In genomic region chr6:13812359-13812642, GRCh38 we compare ENCODE assay signal across 14 cellular contexts. TPM values are rescaled to one million over a fixed set of nuclear protein-coding genes. Genes with fewer than 3 reads are reported as not detected.
DNase-seq lines count a peak whose midpoint lies in the region; FAIRE-seq and TF ChIP-seq lines count a peak whose summit lies in the region.
"Had no signal": no experiment of that assay in that cellular context is flagged by ENCODE, and none has a peak within 500 bp of the region (broad histone marks: within the 10 kb centered on the region; RNA-seq: fewer than 3 reads in every experiment).

No MANE protein-coding gene starts in this region.

- H3K36me3 ChIP-seq in ACC112 (ENCODE audit: insufficient read depth, low read length), result peaks cover 8% of the 10 kb centered on the region; the same call in 1 of the 2 replicates
- H3K36me3 ChIP-seq in HUES6 (ENCODE audit: control insufficient read depth, insufficient read depth, low read length), result peaks cover 5% of the 10 kb centered on the region; the same call in 1 of the 2 replicates
- no peaks in the 10 kb centered on the region for H3K36me3 ChIP-seq in astrocyte (ENCODE audit: insufficient read depth, low read length)

- no peak overlapping the region for H3K14ac ChIP-seq in H9 (ENCODE audit: insufficient read depth, low read length)

- H2BK5ac ChIP-seq in H9 (ENCODE audit: insufficient read length, low read length), result no peak overlapping the region

- H3K4me1 ChIP-seq in ACC112 (ENCODE audit: control insufficient read depth, insufficient read depth, low read length, unreplicated experiment) (peaks cover 17% of the 10 kb centered on the region), HUES6 (ENCODE audit: control insufficient read depth, insufficient read depth, low read length) (peaks cover 16% of the 10 kb centered on the region; the same call in 1 of the 2 replicates), astrocyte (ENCODE audit: insufficient read depth, low read length) (peaks cover 6% of the 10 kb centered on the region), H9 (ENCODE audit: insufficient read depth, low read length) (peaks cover 2% of the 10 kb centered on the region; the same call in 1 of the 2 replicates)

- DNase-seq in astrocyte (ENCODE audit: low read depth) (no peak), HCEC 1CT (no peak), H9 (no peak), amniotic stem cell (lab: John Stamatoyannopoulos, UW) (no peak)
- DNase-seq in activated CD4-positive, alpha-beta memory T cell treated with anti-CD3 and anti-CD28 coated beads, Interleukin-2, amount 10 ng/mL, durations not matched to agents 7 days and 5 days, result no peak
- DNase-seq: DMS79; effector memory CD4-positive, alpha-beta T cell; MG63; stimulated activated CD4-positive, alpha-beta T cell treated with anti-CD3 and anti-CD28 coated beads, Interleukin-2, amount 100 ng/mL, for 24 hours had no signal

- no peaks in the 10 kb centered on the region for H3K79me1 ChIP-seq in H9 (ENCODE audit: insufficient read depth, low read depth, low read length, poor library complexity, severe bottlenecking)

- H3T11ph ChIP-seq in H9 (ENCODE audit: low read length), result no peak overlapping the region

- H3K4me2 ChIP-seq in astrocyte (ENCODE audit: low read length) (peak overlapping the region; percentile 97), H9 (ENCODE audit: insufficient read depth, insufficient read length, low read length) (no peak overlapping the region)

- no peak overlapping the region for H4K91ac ChIP-seq in H9 (ENCODE audit: insufficient read length, low read depth, low read length)

- peaks cover 5% of the 10 kb centered on the region for H3K4me1 Mint-ChIP-seq in astrocyte (ENCODE audit: low read depth, unreplicated experiment)
- H3K4me1 Mint-ChIP-seq in nephron, result peaks cover 33% of the 10 kb centered on the region
- H3K4me1 Mint-ChIP-seq in H9, result peaks cover 28 to 30% of the 10 kb centered on the region in 2 experiments
- peaks cover 36% of the 10 kb centered on the region for H3K4me1 Mint-ChIP-seq in activated CD4-positive, alpha-beta memory T cell treated with anti-CD3 and anti-CD28 coated beads, Interleukin-2, amount 10 ng/mL, durations not matched to agents 7 days and 5 days

- no peak overlapping the region for H3K18ac ChIP-seq in H9 (ENCODE audit: insufficient read length, low read depth, low read length)

- H3K27me3 Mint-ChIP-seq in astrocyte (ENCODE audit: low read depth, unreplicated experiment), result no peaks in the 10 kb centered on the region
- no peaks in the 10 kb centered on the region for H3K27me3 Mint-ChIP-seq in nephron (ENCODE audit: low read depth)
- H3K27me3 Mint-ChIP-seq in H9 (ENCODE audit: low read depth), result peaks cover 2% of the 10 kb centered on the region; the same call in 1 of the 2 replicates
- H3K27me3 Mint-ChIP-seq in activated CD4-positive, alpha-beta memory T cell treated with anti-CD3 and anti-CD28 coated beads, Interleukin-2, amount 10 ng/mL, durations not matched to agents 7 days and 5 days, result no peaks in the 10 kb centered on the region

- H3K9ac ChIP-seq in HUES6 (ENCODE audit: low read length) (no peak overlapping the region), astrocyte (ENCODE audit: low read length) (no peak overlapping the region), H9 (ENCODE audit: extremely low read depth, insufficient read length, low read length) (no peak overlapping the region)

- H3K9me3 ChIP-seq in HUES6 (ENCODE audit: control insufficient read depth, insufficient read depth, low read depth, low read length) (no peaks in the 10 kb centered on the region), astrocyte (ENCODE audit: insufficient read depth, low read depth, low read length) (no peaks in the 10 kb centered on the region), H9 (ENCODE audit: control insufficient read depth, low read depth, low read length) (no peaks in the 10 kb centered on the region)
- H3K9me3 ChIP-seq: MG63 had no signal

- no peaks in the 10 kb centered on the region for H3K27me3 ChIP-seq in ACC112 (ENCODE audit: insufficient read depth, low read length)
- H3K27me3 ChIP-seq in HUES6 (ENCODE audit: control insufficient read depth, insufficient read depth, low read length), result no peaks in the 10 kb centered on the region
- no peaks in the 10 kb centered on the region for H3K27me3 ChIP-seq in astrocyte (ENCODE audit: insufficient read depth, low read length)
- H3K27me3 ChIP-seq in H9 (ENCODE audit: insufficient read depth, low read length), result no peaks in the 10 kb centered on the region
- H3K27me3 ChIP-seq: MG63 had no signal

- H3K4ac ChIP-seq in H9 (ENCODE audit: low read depth, low read length), result no peak overlapping the region

- POLR2A ChIA-PET in activated CD4-positive, alpha-beta memory T cell treated with anti-CD3 and anti-CD28 coated beads, Interleukin-2, amount 10 ng/mL, durations not matched to agents 7 days and 5 days (lab: Charles Lee), result interaction anchor here (0.7 kb wide), 1 partner anchor 103 kb away, joined by 3 read pairs; no protein-coding TSS in a partner anchor

- H2BK120ac ChIP-seq in H9 (ENCODE audit: low read depth, low read length, poor library complexity, severe bottlenecking), result no peak overlapping the region

- peaks cover 3% of the 10 kb centered on the region for H3K23me2 ChIP-seq in H9 (ENCODE audit: insufficient read length, low read depth, low read length, poor library complexity, severe bottlenecking)

- WGBS in H9 (ENCODE audit: extremely low coverage, insufficient read length, low lambda C conversion rate), result no CpG with 5 or more reads among the region's 5 CpGs

- H2AFZ ChIP-seq in ACC112 (ENCODE audit: low read length, unreplicated experiment), result no peak overlapping the region
- H2AFZ ChIP-seq in astrocyte (ENCODE audit: low read depth, low read length), result no peak overlapping the region
- no peak overlapping the region for H2AFZ ChIP-seq in H9 (ENCODE audit: low read length)

- H3K36me3 Mint-ChIP-seq in astrocyte (ENCODE audit: low read depth, unreplicated experiment) (no peaks in the 10 kb centered on the region), nephron (ENCODE audit: low read depth) (peaks cover 12% of the 10 kb centered on the region), H9 (ENCODE audit: insufficient read depth in 1 of 3, low read depth in 3 of 3) (peaks cover 0 to 8% (median 6%) of the 10 kb centered on the region in 3 experiments; a peak in 2 of 7 replicates)
- H3K36me3 Mint-ChIP-seq in activated CD4-positive, alpha-beta memory T cell treated with anti-CD3 and anti-CD28 coated beads, Interleukin-2, amount 10 ng/mL, durations not matched to agents 7 days and 5 days (ENCODE audit: low read depth), result peaks cover 9% of the 10 kb centered on the region

- FAIRE-seq in astrocyte (lab: Jason Lieb, UNC), result no peak
- FAIRE-seq: frontal cortex, urothelium cell line had no signal

- no peaks in the 10 kb centered on the region for H3K9me3 Mint-ChIP-seq in astrocyte (ENCODE audit: unreplicated experiment)
- no peaks in the 10 kb centered on the region for H3K9me3 Mint-ChIP-seq in nephron
- H3K9me3 Mint-ChIP-seq in H9, result no peaks in the 10 kb centered on the region
- H3K9me3 Mint-ChIP-seq in activated CD4-positive, alpha-beta memory T cell treated with anti-CD3 and anti-CD28 coated beads, Interleukin-2, amount 10 ng/mL, durations not matched to agents 7 days and 5 days, result no peaks in the 10 kb centered on the region

- CTCF ChIA-PET in activated CD4-positive, alpha-beta memory T cell treated with anti-CD3 and anti-CD28 coated beads, Interleukin-2, amount 10 ng/mL, durations not matched to agents 7 days and 5 days (lab: Charles Lee), result interaction anchor here (1.0 to 2.1 kb wide), 2 partner anchors 11 to 17 kb away, joined by 3 to 12 read pairs; no protein-coding TSS in a partner anchor

- no peak overlapping the region for H2BK20ac ChIP-seq in H9 (ENCODE audit: low read depth, low read length, poor library complexity, severe bottlenecking)

- no peak overlapping the region for H3K56ac ChIP-seq in H9 (ENCODE audit: insufficient read length, low read depth, low read length)

- H2AK5ac ChIP-seq in H9 (ENCODE audit: insufficient read length, low read length), result no peak overlapping the region

- H3K4me3 Mint-ChIP-seq in astrocyte (ENCODE audit: unreplicated experiment) (peak overlapping the region; percentile 1), nephron (peak overlapping the region; percentile 91 to 97 (median 96)), H9 (peak overlapping the region in 1 of 2 experiments; percentile 33; a peak in 1 of 5 replicates)
- no peak overlapping the region for H3K4me3 Mint-ChIP-seq in activated CD4-positive, alpha-beta memory T cell treated with anti-CD3 and anti-CD28 coated beads, Interleukin-2, amount 10 ng/mL, durations not matched to agents 7 days and 5 days

- H3K27ac Mint-ChIP-seq in astrocyte (ENCODE audit: unreplicated experiment) (no peak overlapping the region), nephron (peak overlapping the region in 1 of 3 experiments; percentile 96), H9 (no peak overlapping the region)
- no peak overlapping the region for H3K27ac Mint-ChIP-seq in activated CD4-positive, alpha-beta memory T cell treated with anti-CD3 and anti-CD28 coated beads, Interleukin-2, amount 10 ng/mL, durations not matched to agents 7 days and 5 days

- H3K4me3 ChIP-seq in ACC112 (ENCODE audit: low read depth, low read length) (0 out of 2 replicates have a peak overlapping the region, but pooled peaks have one; percentile 98), HUES6 (ENCODE audit: low read depth, low read length) (0 out of 2 replicates have a peak overlapping the region, but pooled peaks have one; percentile 61), astrocyte (ENCODE audit: insufficient read depth, low read depth, low read length) (no peak overlapping the region)

- H3K27ac ChIP-seq in ACC112 (ENCODE audit: low read depth, low read length) (no peak overlapping the region), HUES6 (ENCODE audit: low read depth, low read length) (no peak overlapping the region), astrocyte (ENCODE audit: low read depth, low read length) (no peak overlapping the region), H9 (ENCODE audit: insufficient read length, low read depth, low read length) (no peak overlapping the region)

- H4K5ac ChIP-seq in H9 (ENCODE audit: insufficient read length, low read depth, low read length), result no peak overlapping the region

- no peak overlapping the region for H2BK12ac ChIP-seq in H9 (ENCODE audit: insufficient read length, low read depth, low read length)

- TF ChIP-seq CTCF in astrocyte (IDR thresholded peaks at IDR 0.05; ENCODE audit: insufficient read depth, low read depth, low read length), result no peak
- no peak for TF ChIP-seq CTCF in nephron (IDR thresholded peaks at IDR 0.05; ENCODE audit: unreplicated experiment in 3 of 3)
- TF ChIP-seq CTCF in H9 (conservative IDR thresholded peaks at IDR 0.05), result no peak

- H3K79me2 ChIP-seq in ACC112 (ENCODE audit: control insufficient read depth, insufficient read depth, low read length, unreplicated experiment) (peaks cover 51% of the 10 kb centered on the region), astrocyte (ENCODE audit: insufficient read depth, low read length) (peaks cover 48% of the 10 kb centered on the region), H9 (ENCODE audit: insufficient read depth, low read length) (peaks cover 15% of the 10 kb centered on the region; the same call in 1 of the 2 replicates)

- H2BK15ac ChIP-seq in H9 (ENCODE audit: low read depth, low read length), result no peak overlapping the region

- no peak overlapping the region for H4K8ac ChIP-seq in H9 (replicated peaks; ENCODE audit: insufficient read length, low read depth, low read length)

- peaks cover 39% of the 10 kb centered on the region for H4K20me1 ChIP-seq in astrocyte (ENCODE audit: insufficient read depth, low read length)
- no peaks in the 10 kb centered on the region for H4K20me1 ChIP-seq in H9 (ENCODE audit: control insufficient read depth, insufficient read depth, insufficient read length)

- H3K23ac ChIP-seq in H9 (ENCODE audit: insufficient read length, low read depth, low read length), result no peak overlapping the region

RNA-seq across cellular contexts. Expression of gene MCUR1, which starts 2.1 kb away (rescaled TPM):
- total RNA-seq in astrocyte, result 21.5 and 21.8 TPM in 2 replicates
- total RNA-seq in H9 (2021), result 32.0 and 35.4 TPM in 2 replicates
- total RNA-seq in activated CD4-positive, alpha-beta memory T cell treated with anti-CD3 and anti-CD28 coated beads, Interleukin-2, amount 10 ng/mL, durations not matched to agents 7 days and 5 days, result 10 to 100 TPM; 23.1 to 23.4 TPM
